ENCODE assay signal across 10 cellular contexts in the genomic region with DNA sequence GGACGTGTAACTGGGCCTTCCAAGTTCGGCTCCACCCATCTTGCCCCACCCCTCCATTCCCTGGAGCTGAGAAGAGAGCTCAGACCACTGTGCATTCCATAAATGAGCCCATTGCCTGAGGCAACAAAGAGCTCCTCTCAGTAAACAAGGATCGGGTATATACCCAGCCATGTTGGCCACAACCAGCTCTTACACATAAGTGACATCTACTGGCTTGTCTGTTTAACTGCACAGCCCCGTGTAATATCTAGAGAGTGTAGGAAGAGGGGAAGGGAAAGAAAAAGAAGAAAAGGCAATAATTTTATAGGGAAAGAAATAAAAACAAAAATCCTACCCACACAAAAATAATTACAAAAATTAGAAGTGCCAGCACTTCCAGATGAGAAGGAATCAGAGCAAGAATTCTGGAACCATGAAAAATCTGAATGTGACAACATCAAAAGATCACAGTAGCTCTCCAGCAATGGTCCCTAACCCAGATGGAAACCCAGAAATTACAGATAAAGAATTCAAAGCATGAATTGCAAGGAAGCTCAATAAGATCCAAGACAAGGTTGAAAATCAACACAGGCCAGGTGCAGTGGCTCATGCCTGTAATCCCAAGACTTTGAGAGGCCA.
DNase-seq lines count a peak whose midpoint lies in the region; ATAC-seq and TF ChIP-seq lines count a peak whose summit lies in the region.
"Had no signal": no experiment of that assay in that cellular context is flagged by ENCODE, and none has a peak within 500 bp of the region (broad histone marks: within the 10 kb centered on the region; RNA-seq: fewer than 3 reads in every experiment).

No MANE protein-coding gene starts in this region.

- H3K4me3 ChIP-seq in thyroid gland (replicated peaks in 1 of 3): no peak overlapping the region
- H3K4me3 ChIP-seq: BLaER1 treated with 17β-estradiol and CSF1 and Interleukin-3, amounts not matched to agents 10 nM and 100 nM; thoracic aorta had no signal

- peak overlapping the region; percentile 100 for H3K27ac Mint-ChIP-seq in activated naive CD8-positive, alpha-beta T cell treated with anti-CD3 and anti-CD28 coated beads, Interleukin-2, amount 50 U/mL, for 24 hours

- peaks cover 31% of the 10 kb centered on the region for H3K9me3 Mint-ChIP-seq in activated naive CD8-positive, alpha-beta T cell treated with anti-CD3 and anti-CD28 coated beads, Interleukin-2, amount 50 U/mL, for 24 hours

- no peaks in the 10 kb centered on the region for H3K4me1 ChIP-seq in thyroid gland

- no peak overlapping the region for H3K27ac ChIP-seq in thyroid gland
- H3K27ac ChIP-seq: thoracic aorta had no signal

- peak overlapping the region; percentile 56 for H3K4me3 Mint-ChIP-seq in activated naive CD8-positive, alpha-beta T cell treated with anti-CD3 and anti-CD28 coated beads, Interleukin-2, amount 50 U/mL, for 24 hours

- H3K4me1 Mint-ChIP-seq in activated naive CD8-positive, alpha-beta T cell treated with anti-CD3 and anti-CD28 coated beads, Interleukin-2, amount 50 U/mL, for 24 hours: peaks cover 99% of the 10 kb centered on the region

- H3K27me3 Mint-ChIP-seq in activated naive CD8-positive, alpha-beta T cell treated with anti-CD3 and anti-CD28 coated beads, Interleukin-2, amount 50 U/mL, for 24 hours: no peaks in the 10 kb centered on the region

- no peaks in the 10 kb centered on the region for H3K27me3 ChIP-seq in thyroid gland
- H3K27me3 ChIP-seq: BLaER1 treated with 17β-estradiol and CSF1 and Interleukin-3, amounts not matched to agents 10 nM and 100 nM had no signal

- peak in 3 of 6 experiments; percentile 7 to 22 (median 12) for TF ChIP-seq CTCF in thyroid gland (IDR thresholded peaks at IDR 0.05)

- DNase-seq in NCI-H2029 (lab: John Stamatoyannopoulos, UW) (peak; percentile 52), NCI-H2029 treated with DMSO at 0.1 percent for 48 hours (lab: John Stamatoyannopoulos, UW) (no peak), RKO (ENCODE audit: low spot score) (peak; percentile 47), iris pigment epithelial cell (ENCODE audit: low read depth) (peak; percentile 85), thyroid gland (no peak)
- DNase-seq in activated naive CD8-positive, alpha-beta T cell treated with anti-CD3 and anti-CD28 coated beads, Interleukin-2, amount 50 U/mL, for 24 hours: no peak

- no peak for TF ChIP-seq POLR2A in thyroid gland (IDR thresholded peaks at IDR 0.05)

- intact Hi-C loops in thyroid gland (cut with DNase I): loop anchor here (10.0 kb wide), 1 partner anchor 363 kb away; no protein-coding TSS in a partner anchor

- ATAC-seq in HG02852 (IDR thresholded peaks at IDR 0.05; ENCODE audit: unreplicated experiment) (peak; percentile 53), GM21447 (IDR thresholded peaks at IDR 0.05; ENCODE audit: unreplicated experiment) (no peak)
- peak; percentile 61 for ATAC-seq in activated naive CD8-positive, alpha-beta T cell treated with anti-CD3 and anti-CD28 coated beads, Interleukin-2, amount 50 U/mL, for 24 hours

- no peaks in the 10 kb centered on the region for H3K36me3 ChIP-seq in thyroid gland
- H3K36me3 ChIP-seq: thoracic aorta had no signal

- WGBS in thyroid gland, 2 donors: 58 to 74% methylated on average over 4 of the region's 4 CpGs

- H3K9me3 ChIP-seq in thyroid gland: no peaks in the 10 kb centered on the region
- H3K9me3 ChIP-seq: thoracic aorta had no signal

- peaks cover 52% of the 10 kb centered on the region for H3K36me3 Mint-ChIP-seq in activated naive CD8-positive, alpha-beta T cell treated with anti-CD3 and anti-CD28 coated beads, Interleukin-2, amount 50 U/mL, for 24 hours (ENCODE audit: low read depth)

Comparison
In these comparisons a context has a peak if more than half of its experiments do, and no peak if none do; other contexts are left out.
1. DNase-seq: peak in NCI-H2029 (single experiment), RKO (single experiment) and iris pigment epithelial cell (single experiment); none in NCI-H2029 treated with DMSO at 0.1 percent for 48 hours (single experiment), activated naive CD8-positive, alpha-beta T cell treated with anti-CD3 and anti-CD28 coated beads, Interleukin-2, amount 50 U/mL, for 24 hours (single experiment) and thyroid gland (0 of 2).